Comparison of ENCODE assay signal across 11 cellular contexts in genomic region chr3:126394179-126394976, GRCh38. TPM values are rescaled to one million over a fixed set of nuclear protein-coding genes. Genes with fewer than 3 reads are reported as not detected.
A peak's percentile ranks its signal among the peaks of the same experiment; 100 is the strongest.
DNase-seq lines count a peak whose midpoint lies in the region; TF ChIP-seq lines count a peak whose summit lies in the region.
"Had no signal": no experiment of that assay in that cellular context is flagged by ENCODE, and none has a peak within 500 bp of the region (broad histone marks: within the 10 kb centered on the region; RNA-seq: fewer than 3 reads in every experiment).

CFAP100 (plus strand) TSS chr3:126394909; CDS start chr3:126396001, 1,092 bp downstream.

- intact Hi-C loops in tibial artery (cut with DNase I; ENCODE audit: low total_unique reads) = loop anchor here (5.0 kb wide), 2 partner anchors 78 to 262 kb away; no protein-coding TSS in a partner anchor

- no peak within 1 kb of the TSS for H4K8ac ChIP-seq in mesenchymal stem cell (ENCODE audit: low read length)

- no peak within 1 kb of the TSS for H2BK15ac ChIP-seq in mesenchymal stem cell (ENCODE audit: low read depth, poor library complexity, severe bottlenecking)

- no peak within 1 kb of the TSS for H2BK120ac ChIP-seq in mesenchymal stem cell (ENCODE audit: low read depth, low read length)

- no peak within 1 kb of the TSS for H2BK5ac ChIP-seq in mesenchymal stem cell (ENCODE audit: low read depth, low read length, poor library complexity, severe bottlenecking)

- WGBS in mesenchymal stem cell = 38% methylated on average over 42 of the region's 43 CpGs

- H3K9ac ChIP-seq in mesenchymal stem cell (ENCODE audit: low read length) = peak within 1 kb of the TSS; percentile 47

- no peaks in the 10 kb centered on the region for H3K9me3 ChIP-seq in mesenchymal stem cell (ENCODE audit: control insufficient read depth, low read length)
- no peaks in the 10 kb centered on the region for H3K9me3 ChIP-seq in tibial artery
- H3K9me3 ChIP-seq: A549 had no signal

- H3K27me3 ChIP-seq in mesenchymal stem cell (ENCODE audit: control insufficient read depth in 1 of 2, insufficient read depth in 1 of 2, low read length in 2 of 2) = peaks cover 61 to 76% of the 10 kb centered on the region in 2 experiments
- peaks cover 0 to 5% of the 10 kb centered on the region in 2 donors for H3K27me3 ChIP-seq in tibial artery

- H3K4me3 Mint-ChIP-seq in endothelial cell (ENCODE audit: unreplicated experiment) (no peak within 1 kb of the TSS), immature natural killer cell (no peak within 1 kb of the TSS)

- H2BK12ac ChIP-seq in mesenchymal stem cell (ENCODE audit: low read length in 2 of 2) = no peak within 1 kb of the TSS

- no peaks in the 10 kb centered on the region for H3K9me3 Mint-ChIP-seq in endothelial cell (ENCODE audit: unreplicated experiment)
- no peaks in the 10 kb centered on the region for H3K9me3 Mint-ChIP-seq in immature natural killer cell
- H3K9me3 Mint-ChIP-seq: activated naive CD4-positive, alpha-beta T cell treated with anti-CD3 and anti-CD28 coated beads, Interleukin-2, amount 50 U/mL, for 72 hours had no signal

- no peaks in the 10 kb centered on the region for H3K36me3 Mint-ChIP-seq in endothelial cell (ENCODE audit: low read depth, unreplicated experiment)
- no peaks in the 10 kb centered on the region for H3K36me3 Mint-ChIP-seq in immature natural killer cell
- H3K36me3 Mint-ChIP-seq: activated naive CD4-positive, alpha-beta T cell treated with anti-CD3 and anti-CD28 coated beads, Interleukin-2, amount 50 U/mL, for 72 hours had no signal

- H3K4me2 ChIP-seq in mesenchymal stem cell (ENCODE audit: low read length, poor library complexity, severe bottlenecking) = peak within 1 kb of the TSS; percentile 52
- H3K4me2 ChIP-seq: A549 had no signal

- no peak within 1 kb of the TSS for H3K23ac ChIP-seq in mesenchymal stem cell (ENCODE audit: low read length in 2 of 2)

- no peak within 1 kb of the TSS for H3K14ac ChIP-seq in mesenchymal stem cell (ENCODE audit: low read length in 2 of 2)

- H3K4ac ChIP-seq in mesenchymal stem cell (ENCODE audit: low read depth in 1 of 2, low read length in 2 of 2) = no peak within 1 kb of the TSS

- H3K4me1 ChIP-seq in mesenchymal stem cell (ENCODE audit: control insufficient read depth, insufficient read depth, low read depth, low read length) (peaks cover 14% of the 10 kb centered on the region), tibial artery (peaks cover 0 to 14% (median 8%) of the 10 kb centered on the region in 4 donors)
- H3K4me1 ChIP-seq: A549 had no signal

- H3K4me1 Mint-ChIP-seq in endothelial cell (ENCODE audit: unreplicated experiment) (peaks cover 3% of the 10 kb centered on the region), immature natural killer cell (peaks cover 0 to 2% of the 10 kb centered on the region in 2 donors)

- no peak within 1 kb of the TSS for H4K91ac ChIP-seq in mesenchymal stem cell (ENCODE audit: low read length)

- H2AFZ ChIP-seq in mesenchymal stem cell (ENCODE audit: low read depth, low read length) = no peak within 1 kb of the TSS

- H3K27me3 Mint-ChIP-seq in endothelial cell (ENCODE audit: unreplicated experiment) = peaks cover 5% of the 10 kb centered on the region
- peaks cover 5 to 9% (median 7%) of the 10 kb centered on the region in 3 donors for H3K27me3 Mint-ChIP-seq in immature natural killer cell (ENCODE audit: low read depth in 3 of 3)

- no peak within 1 kb of the TSS for H3K4me3 ChIP-seq in mesenchymal stem cell (ENCODE audit: insufficient read depth in 1 of 2, low read depth in 1 of 2, low read length in 2 of 2)
- H3K4me3 ChIP-seq in tibial artery = peak within 1 kb of the TSS; percentile 32 to 44
- H3K4me3 ChIP-seq: A549 had no signal

- DNase-seq in NCI-H2029 (lab: John Stamatoyannopoulos, UW) (peak; percentile 37), NCI-H2029 treated with DMSO at 0.1 percent for 48 hours (lab: John Stamatoyannopoulos, UW) (no peak), endothelial cell (ENCODE audit: low spot score) (peak; percentile 72), mesenchymal stem cell (peak; percentile 48), tibial artery (peak; percentile 39 to 71), immature natural killer cell (no peak), pons (ENCODE audit: low spot score) (no peak)
- DNase-seq in activated naive CD4-positive, alpha-beta T cell treated with Interleukin-2 at 50 U/mL for 16 hours = no peak
- DNase-seq: naive B cell had no signal

- no peak within 1 kb of the TSS for H3K27ac ChIP-seq in mesenchymal stem cell (ENCODE audit: low read length, poor library complexity, severe bottlenecking)
- peak within 1 kb of the TSS in 1 of 2 donors; percentile 22 for H3K27ac ChIP-seq in tibial artery
- H3K27ac ChIP-seq: A549 had no signal

- no peaks in the 10 kb centered on the region for H3K79me1 ChIP-seq in mesenchymal stem cell (replicated peaks; ENCODE audit: low read length, poor library complexity, severe bottlenecking)

- H3K36me3 ChIP-seq in mesenchymal stem cell (ENCODE audit: control insufficient read depth in 1 of 2, insufficient read depth in 2 of 2, low read depth in 1 of 2, low read length in 2 of 2) (no peaks in the 10 kb centered on the region), tibial artery (no peaks in the 10 kb centered on the region)

- TF ChIP-seq CTCF in endothelial cell (IDR thresholded peaks at IDR 0.05; ENCODE audit: unreplicated experiment) = no peak
- no peak for TF ChIP-seq CTCF in tibial artery (IDR thresholded peaks at IDR 0.05)

- H3K27ac Mint-ChIP-seq in endothelial cell (ENCODE audit: unreplicated experiment) (peak within 1 kb of the TSS; percentile 15), immature natural killer cell (no peak within 1 kb of the TSS)
- H3K27ac Mint-ChIP-seq: activated naive CD4-positive, alpha-beta T cell treated with anti-CD3 and anti-CD28 coated beads, Interleukin-2, amount 50 U/mL, for 72 hours; naive B cell had no signal

- no peak within 1 kb of the TSS for H3K18ac ChIP-seq in mesenchymal stem cell (ENCODE audit: low read depth in 1 of 2, low read length in 2 of 2)

- no peak within 1 kb of the TSS for H2AK5ac ChIP-seq in mesenchymal stem cell (ENCODE audit: low read length, severe bottlenecking)

RNA-seq across cellular contexts. Expression of gene CFAP100, which starts in this region (rescaled TPM):
- not detected for total RNA-seq in endothelial cell (ENCODE audit: unreplicated experiment)
- not detected for polyA plus RNA-seq in mesenchymal stem cell (2013, experiment 1 of 2)
- not detected for polyA plus RNA-seq in mesenchymal stem cell (2013, experiment 2 of 2)
- not detected for polyA plus RNA-seq in immature natural killer cell
- total RNA-seq: activated naive CD4-positive, alpha-beta T cell treated with anti-CD3 and anti-CD28 coated beads, Interleukin-2, amount 50 U/mL, for 72 hours had no signal
- polyA plus RNA-seq: A549 had no signal

Comparison
In these comparisons a context has a peak if more than half of its experiments do, and no peak if none do; other contexts are left out.
1. DNase-seq: peak in NCI-H2029 (single experiment), mesenchymal stem cell (single experiment) and tibial artery (2 of 2); none in NCI-H2029 treated with DMSO at 0.1 percent for 48 hours (single experiment), immature natural killer cell (0 of 3), activated naive CD4-positive, alpha-beta T cell treated with Interleukin-2 at 50 U/mL for 16 hours (single experiment) and pons (single experiment).
2. Peak in DNase-seq in endothelial cell; RNA of the gene not detected or under 1 TPM.
3. H3K4me3 ChIP-seq: peak in tibial artery (2 of 2); none in mesenchymal stem cell (0 of 2).